Comparison of ENCODE assay signal across 12 cellular contexts in the genomic region with DNA sequence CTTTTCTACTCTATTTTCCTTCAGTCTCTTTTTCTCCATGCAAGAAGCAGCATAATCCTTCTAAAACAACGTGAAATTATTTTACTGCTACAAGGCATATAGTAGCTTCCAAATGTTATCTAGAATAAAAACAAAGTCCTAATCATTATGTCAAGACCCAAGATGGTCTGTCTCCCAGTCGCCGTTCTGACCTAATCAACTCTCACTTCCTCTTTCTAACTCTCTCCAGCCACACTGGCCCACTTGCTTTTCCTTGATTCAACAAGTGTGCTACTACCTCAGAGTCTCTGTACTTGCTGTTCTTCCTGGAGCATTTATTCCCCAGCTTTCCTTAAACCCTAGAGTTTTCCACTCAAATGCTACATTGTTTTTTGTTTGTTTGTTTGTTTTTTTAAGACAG.
A peak's percentile ranks its signal among the peaks of the same experiment; 100 is the strongest.
DNase-seq lines count a peak whose midpoint lies in the region; ATAC-seq lines count a peak whose summit lies in the region.
"Had no signal": no experiment of that assay in that cellular context is flagged by ENCODE, and none has a peak within 500 bp of the region (broad histone marks: within the 10 kb centered on the region; RNA-seq: fewer than 3 reads in every experiment).

No MANE protein-coding gene starts in this region.

- ATAC-seq in GM18858 (IDR thresholded peaks at IDR 0.05; ENCODE audit: unreplicated experiment) (peak; percentile 93), GM21529 (IDR thresholded peaks at IDR 0.05; ENCODE audit: unreplicated experiment) (peak; percentile 61), HG03159 (IDR thresholded peaks at IDR 0.05; ENCODE audit: unreplicated experiment) (peak; percentile 90)
- ATAC-seq: PC-3 had no signal

- DNase-seq in RPMI8226 (peak; percentile 57), NCI-H1436 treated with DMSO at 0.1 percent for 48 hours (lab: John Stamatoyannopoulos, UW) (no peak), mesenteric fat pad (ENCODE audit: low spot score) (no peak), NCI-H1092 (lab: John Stamatoyannopoulos, UW) (no peak), ureter (ENCODE audit: low spot score) (no peak)
- DNase-seq: amygdala; NCI-H1930; PC-3; stimulated activated CD4-positive, alpha-beta T cell treated with anti-CD3 and anti-CD28 coated beads, Interleukin-4, amount 100 ng/mL, for 24 hours had no signal
